ENCODE assay signal across 25 cellular contexts in the genomic region with DNA sequence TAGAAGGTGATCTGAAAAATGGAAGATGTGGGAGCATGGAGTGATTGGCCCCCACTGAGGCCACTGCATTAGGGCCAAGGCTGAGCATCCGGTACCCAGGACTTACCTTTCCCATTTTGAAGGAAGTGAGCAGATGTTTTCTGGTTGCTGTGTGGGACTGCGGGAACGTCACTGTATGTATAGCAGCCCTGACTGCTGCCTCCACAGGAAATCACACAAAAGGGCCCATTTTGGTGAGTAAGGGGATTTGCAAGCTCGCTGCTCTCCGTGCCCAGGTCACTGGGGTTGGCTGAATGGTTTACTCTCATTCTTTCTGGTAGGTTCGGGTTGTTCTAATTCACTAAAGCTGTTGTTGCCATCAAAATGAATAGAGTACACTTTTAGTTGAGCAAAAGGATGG. TPM values are rescaled to one million over a fixed set of nuclear protein-coding genes. Genes with fewer than 3 reads are reported as not detected.
DNase-seq lines count a peak whose midpoint lies in the region; ATAC-seq, FAIRE-seq and TF ChIP-seq lines count a peak whose summit lies in the region.
"Had no signal": no experiment of that assay in that cellular context is flagged by ENCODE, and none has a peak within 500 bp of the region (broad histone marks: within the 10 kb centered on the region; RNA-seq: fewer than 3 reads in every experiment).

A gene with protein sequence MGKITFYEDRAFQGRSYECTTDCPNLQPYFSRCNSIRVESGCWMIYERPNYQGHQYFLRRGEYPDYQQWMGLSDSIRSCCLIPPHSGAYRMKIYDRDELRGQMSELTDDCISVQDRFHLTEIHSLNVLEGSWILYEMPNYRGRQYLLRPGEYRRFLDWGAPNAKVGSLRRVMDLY (minus strand): TSS at position 153 of the 400 bp plus-strand sequence. CDS start 38 bp downstream, at position 115.

- H3K27ac Mint-ChIP-seq in GM23338 = no peak within 1 kb of the TSS
- no peak within 1 kb of the TSS for H3K27ac Mint-ChIP-seq in neural progenitor cell
- H3K27ac Mint-ChIP-seq: CD14-positive monocyte; CD4-positive, alpha-beta T cell; CD8-positive, alpha-beta memory T cell had no signal

- 0 out of 2 replicates have a peak, but pooled peaks cover 4% of the 10 kb centered on the region for H3K9me2 ChIP-seq in GM23338 (ENCODE audit: insufficient read depth)

- no peak within 1 kb of the TSS for H3K4me3 Mint-ChIP-seq in GM23338
- H3K4me3 Mint-ChIP-seq in neural progenitor cell = no peak within 1 kb of the TSS
- H3K4me3 Mint-ChIP-seq: CD14-positive monocyte; CD4-positive, alpha-beta T cell; CD8-positive, alpha-beta memory T cell had no signal

- CTCF ChIA-PET in H1 (lab: Charles Lee; ENCODE audit: partially characterized antibody) = interaction anchor here (0.6 to 6.5 kb wide), 7 partner anchors 12 to 1154 kb away, joined by 3 to 56 read pairs (median 3); no protein-coding TSS in a partner anchor

- DNase-seq in GM23338 (ENCODE audit: low spot score) = peak; percentile 20
- no peak for DNase-seq in H1 (ENCODE audit: low read depth in 1 of 2, low spot score in 2 of 2)
- DNase-seq in mesendoderm = peak; percentile 52
- peak; percentile 46 for DNase-seq in neural progenitor cell (ENCODE audit: low spot score)
- no peak for DNase-seq in SW480 (ENCODE audit: low spot score)
- DNase-seq in GDM1 (lab: John Stamatoyannopoulos, UW) = no peak
- no peak for DNase-seq in activated T-cell treated with anti-CD3 and anti-CD28 coated beads, Interleukin-2, amount 50 U/mL, for 48 hours
- DNase-seq: 8988T; ACHN; AML-193; BE2C; Calu3; CD4-positive, alpha-beta T cell; CD8-positive, alpha-beta memory T cell; DMS53; DND-41; GOT3; H7; HCEC 1CT had no signal

- H3K27me3 Mint-ChIP-seq in GM23338 (ENCODE audit: insufficient read depth, low read depth, poor library complexity) (peaks cover 5% of the 10 kb centered on the region), neural progenitor cell (ENCODE audit: insufficient read depth, low read depth) (peaks cover 6% of the 10 kb centered on the region)
- H3K27me3 Mint-ChIP-seq: CD4-positive, alpha-beta T cell had no signal

- H3K79me1 ChIP-seq in H1 (ENCODE audit: low read depth, low read length) = no peaks in the 10 kb centered on the region
- no peaks in the 10 kb centered on the region for H3K79me1 ChIP-seq in mesendoderm (ENCODE audit: low read length)

- H2BK15ac ChIP-seq in H1 (ENCODE audit: low read length) = no peak within 1 kb of the TSS
- no peak within 1 kb of the TSS for H2BK15ac ChIP-seq in mesendoderm (replicated peaks; ENCODE audit: low read depth)

- peaks cover 10% of the 10 kb centered on the region for H3K36me3 Mint-ChIP-seq in GM23338 (ENCODE audit: low read depth)
- peaks cover 2% of the 10 kb centered on the region for H3K36me3 Mint-ChIP-seq in neural progenitor cell
- H3K36me3 Mint-ChIP-seq: CD14-positive monocyte; CD8-positive, alpha-beta memory T cell had no signal

- no peak within 1 kb of the TSS for H3K18ac ChIP-seq in H1 (ENCODE audit: extremely low read depth, low read length)
- no peak within 1 kb of the TSS for H3K18ac ChIP-seq in mesendoderm (ENCODE audit: low read length)

- H3K4me2 ChIP-seq in GM23338 (no peak within 1 kb of the TSS), H1 (ENCODE audit: insufficient read depth in 1 of 2, low read depth in 2 of 2, low read length in 2 of 2) (no peak within 1 kb of the TSS), mesendoderm (ENCODE audit: low read length) (no peak within 1 kb of the TSS), neural progenitor cell (peak within 1 kb of the TSS; percentile 35)
- H3K4me2 ChIP-seq: A549; BLaER1 treated with 17β-estradiol and CSF1 and Interleukin-3, amounts not matched to agents 10 nM and 100 nM had no signal

- peak within 1 kb of the TSS; percentile 64; the same call in 1 of the 2 replicates for H4K8ac ChIP-seq in H1 (ENCODE audit: extremely low read depth, insufficient read depth, low read length)
- H4K8ac ChIP-seq in mesendoderm (ENCODE audit: low read depth, low read length) = no peak within 1 kb of the TSS

- peaks cover 7% of the 10 kb centered on the region for H3K9me3 Mint-ChIP-seq in GM23338
- peaks cover 4% of the 10 kb centered on the region for H3K9me3 Mint-ChIP-seq in neural progenitor cell

- POLR2A ChIA-PET in H1 (lab: Charles Lee; ENCODE audit: partially characterized antibody) = interaction anchor here (0.6 to 1.3 kb wide), 2 partner anchors 16 to 103 kb away, joined by 4 read pairs; no protein-coding TSS in a partner anchor

- H3K36me3 ChIP-seq in GM23338 (ENCODE audit: insufficient read depth) (no peaks in the 10 kb centered on the region), H1 (ENCODE audit: control insufficient read depth in 2 of 4, insufficient read depth in 4 of 4, low read length in 3 of 4) (no peaks in the 10 kb centered on the region), mesendoderm (ENCODE audit: control insufficient read depth, insufficient read depth, low read length) (no peaks in the 10 kb centered on the region), neural progenitor cell (no peaks in the 10 kb centered on the region)
- H3K36me3 ChIP-seq: BE2C; BLaER1 treated with 17β-estradiol and CSF1 and Interleukin-3, amounts not matched to agents 10 nM and 100 nM had no signal

- H3K9me3 ChIP-seq in H1 (ENCODE audit: insufficient read depth in 2 of 2, low read depth in 1 of 2, low read length in 1 of 2) (no peaks in the 10 kb centered on the region), neural progenitor cell (ENCODE audit: low read depth) (no peaks in the 10 kb centered on the region)
- H3K9me3 ChIP-seq: A549, BE2C had no signal

- no peak within 1 kb of the TSS for H2BK120ac ChIP-seq in H1 (replicated peaks; ENCODE audit: low read depth, low read length)
- H2BK120ac ChIP-seq in mesendoderm (ENCODE audit: low read depth, low read length) = no peak within 1 kb of the TSS

- H2BK20ac ChIP-seq in H1 (ENCODE audit: low read length) = peak within 1 kb of the TSS; percentile 28; the same call in 1 of the 2 replicates

- H3K56ac ChIP-seq in H1 (replicated peaks; ENCODE audit: insufficient read length, low read depth, low read length) = no peak within 1 kb of the TSS
- H3K56ac ChIP-seq in mesendoderm (ENCODE audit: low read length) = peak within 1 kb of the TSS; percentile 27

- TF ChIP-seq EP300 in H1 (IDR thresholded peaks at IDR 0.05; ENCODE audit: borderline replicate concordance in 1 of 2, low read depth in 2 of 2, low read length in 2 of 2) = no peak

- H3K4me1 Mint-ChIP-seq in GM23338 = peaks cover 28% of the 10 kb centered on the region
- peaks cover 10% of the 10 kb centered on the region for H3K4me1 Mint-ChIP-seq in neural progenitor cell
- H3K4me1 Mint-ChIP-seq: CD8-positive, alpha-beta memory T cell had no signal

- H4K20me1 ChIP-seq in GM23338 (replicated peaks; ENCODE audit: insufficient read depth) = no peaks in the 10 kb centered on the region
- H4K20me1 ChIP-seq in H1 (replicated peaks in 1 of 2; ENCODE audit: control insufficient read depth in 1 of 2, insufficient read depth in 2 of 2, low read length in 2 of 2) = no peaks in the 10 kb centered on the region
- H4K20me1 ChIP-seq in neural progenitor cell (ENCODE audit: low read depth) = no peaks in the 10 kb centered on the region
- H4K20me1 ChIP-seq: BLaER1 treated with 17β-estradiol and CSF1 and Interleukin-3, amounts not matched to agents 10 nM and 100 nM had no signal

- no peak within 1 kb of the TSS for H4K5ac ChIP-seq in H1 (ENCODE audit: insufficient read length, low read depth, low read length)
- peak within 1 kb of the TSS; percentile 44 for H4K5ac ChIP-seq in mesendoderm (ENCODE audit: low read length)

- H3K9ac ChIP-seq in H1 (replicated peaks in 1 of 4; ENCODE audit: extremely low read depth in 1 of 4, low read depth in 3 of 4, low read length in 3 of 4) (no peak within 1 kb of the TSS), mesendoderm (ENCODE audit: low read length) (no peak within 1 kb of the TSS), neural progenitor cell (no peak within 1 kb of the TSS)
- H3K9ac ChIP-seq: BLaER1 treated with 17β-estradiol and CSF1 and Interleukin-3, amounts not matched to agents 10 nM and 100 nM had no signal

- ATAC-seq in GM23338 (peak; percentile 42; the same call in 2 of the 3 replicates), HG03196 (IDR thresholded peaks at IDR 0.05; ENCODE audit: unreplicated experiment) (no peak)
- ATAC-seq: A549, GM12878 had no signal

- no peak for FAIRE-seq in H1 (lab: Jason Lieb, UNC)
- FAIRE-seq: A549, G401.6, GM12878 had no signal

- no peaks in the 10 kb centered on the region for H3K79me2 ChIP-seq in GM23338 (replicated peaks; ENCODE audit: insufficient read depth)
- H3K79me2 ChIP-seq in H1 (ENCODE audit: control insufficient read depth in 1 of 2, insufficient read depth in 2 of 2, low read length in 2 of 2) = no peaks in the 10 kb centered on the region
- no peaks in the 10 kb centered on the region for H3K79me2 ChIP-seq in mesendoderm (ENCODE audit: control insufficient read depth, insufficient read depth, low read length)
- no peaks in the 10 kb centered on the region for H3K79me2 ChIP-seq in neural progenitor cell (ENCODE audit: low read depth)

- no peak within 1 kb of the TSS for H3K14ac ChIP-seq in H1 (ENCODE audit: insufficient read length)

- WGBS in H1 (ENCODE audit: extremely low coverage in 1 of 2, insufficient coverage in 1 of 2, insufficient read length in 1 of 2, insufficient replicate concordance in 2 of 2, low coverage in 1 of 2, low lambda C conversion rate in 2 of 2, missing lambda C conversion rate in 1 of 2), 2 experiments = 72% methylated on average over 6 of the region's 6 CpGs; no CpG with 5 or more reads in 1 of the 2 experiments
- no CpG with 5 or more reads among the region's 6 CpGs for WGBS in mesendoderm (ENCODE audit: extremely low coverage, insufficient coverage, low lambda C conversion rate)

- H3K4me3 ChIP-seq in GM23338 (no peak within 1 kb of the TSS), H1 (ENCODE audit: extremely low read depth in 1 of 4, insufficient read depth in 2 of 4, low read depth in 3 of 4, low read length in 4 of 4) (no peak within 1 kb of the TSS), mesendoderm (ENCODE audit: low read length) (no peak within 1 kb of the TSS), neural progenitor cell (no peak within 1 kb of the TSS)
- H3K4me3 ChIP-seq: A549; BLaER1 treated with 17β-estradiol and CSF1 and Interleukin-3, amounts not matched to agents 10 nM and 100 nM; GM12878 had no signal

- no peak for TF ChIP-seq RAD21 in H1 (IDR thresholded peaks at IDR 0.05 in 1 of 2, conservative IDR thresholded peaks at IDR 0.05 in 1 of 2; ENCODE audit: low read depth in 2 of 2, low read length in 2 of 2)

- H2AFZ ChIP-seq in GM23338 (peak within 1 kb of the TSS; percentile 95), H1 (ENCODE audit: low read length) (peak within 1 kb of the TSS; percentile 81; the same call in 1 of the 2 replicates), neural progenitor cell (replicated peaks) (peak within 1 kb of the TSS; percentile 95)

- no peak within 1 kb of the TSS for H4K91ac ChIP-seq in H1 (replicated peaks; ENCODE audit: insufficient read length, low read length)

- TF ChIP-seq CTCF in GM23338 (conservative IDR thresholded peaks at IDR 0.05; ENCODE audit: low read depth in 2 of 2) (no peak), H1 (IDR thresholded peaks at IDR 0.05; ENCODE audit: control extremely low read depth in 1 of 3, insufficient read depth in 1 of 3, low read depth in 1 of 3, low read length in 3 of 3) (no peak), neural progenitor cell (IDR thresholded peaks at IDR 0.05) (no peak)

- no peak for TF ChIP-seq POLR2A in H1 (IDR thresholded peaks at IDR 0.05; ENCODE audit: control extremely low read depth in 1 of 2, low read depth in 2 of 2, low read length in 2 of 2)

- peaks cover 38% of the 10 kb centered on the region for H3K4me1 ChIP-seq in GM23338 (ENCODE audit: insufficient read depth)
- 0 out of 7 replicates have a peak, but pooled peaks cover 0 to 3% (median 0%) of the 10 kb centered on the region in 4 experiments for H3K4me1 ChIP-seq in H1 (replicated peaks in 1 of 4; ENCODE audit: control insufficient read depth in 3 of 4, insufficient read depth in 4 of 4, low read length in 3 of 4)
- H3K4me1 ChIP-seq in mesendoderm (ENCODE audit: control insufficient read depth, low read depth, low read length) = peaks cover 6% of the 10 kb centered on the region
- H3K4me1 ChIP-seq in neural progenitor cell = peaks cover 11% of the 10 kb centered on the region
- H3K4me1 ChIP-seq: A549 had no signal

- H2AK5ac ChIP-seq in H1 (ENCODE audit: low read depth, low read length) (no peak within 1 kb of the TSS), mesendoderm (ENCODE audit: low read length) (peak within 1 kb of the TSS; percentile 68)

- H3K23ac ChIP-seq in H1 (ENCODE audit: insufficient read length) = no peak within 1 kb of the TSS
- H3K23ac ChIP-seq in mesendoderm (ENCODE audit: low read length) = no peak within 1 kb of the TSS

- H3K27me3 ChIP-seq in GM23338 (ENCODE audit: insufficient read depth) = no peaks in the 10 kb centered on the region
- H3K27me3 ChIP-seq in H1 (replicated peaks in 1 of 4; ENCODE audit: control insufficient read depth in 3 of 4, extremely low read depth in 1 of 4, insufficient read depth in 3 of 4, low read length in 3 of 4) = no peaks in the 10 kb centered on the region; a peak in 1 of 7 replicates
- H3K27me3 ChIP-seq in mesendoderm (ENCODE audit: insufficient read depth, low read length, poor library complexity) = no peaks in the 10 kb centered on the region
- H3K27me3 ChIP-seq in neural progenitor cell = no peaks in the 10 kb centered on the region
- H3K27me3 ChIP-seq: BE2C; BLaER1 treated with 17β-estradiol and CSF1 and Interleukin-3, amounts not matched to agents 10 nM and 100 nM had no signal

- no peaks in the 10 kb centered on the region for H3K23me2 ChIP-seq in H1 (ENCODE audit: low read depth, low read length)

- no peak within 1 kb of the TSS for H3K27ac ChIP-seq in GM23338 (ENCODE audit: low read depth)
- no peak within 1 kb of the TSS for H3K27ac ChIP-seq in H1 (ENCODE audit: low read depth, low read length)
- H3K27ac ChIP-seq in mesendoderm (ENCODE audit: low read depth, low read length) = no peak within 1 kb of the TSS
- H3K27ac ChIP-seq in neural progenitor cell = peak within 1 kb of the TSS; percentile 17
- H3K27ac ChIP-seq: A549; BLaER1 treated with 17β-estradiol and CSF1 and Interleukin-3, amounts not matched to agents 10 nM and 100 nM had no signal

- 0 out of 2 replicates have a peak within 1 kb of the TSS, but pooled peaks have one; percentile 4 for H2BK12ac ChIP-seq in H1 (ENCODE audit: low read depth, low read length)

- H2BK5ac ChIP-seq in H1 (ENCODE audit: low read depth, low read length) (0 out of 2 replicates have a peak within 1 kb of the TSS, but pooled peaks have one; percentile 35), mesendoderm (ENCODE audit: low read length) (peak within 1 kb of the TSS; percentile 35)

- H3K4ac ChIP-seq in H1 (replicated peaks; ENCODE audit: insufficient read length, low read depth, low read length) (no peak within 1 kb of the TSS), mesendoderm (ENCODE audit: low read depth, low read length) (no peak within 1 kb of the TSS)

- H3F3A ChIP-seq in GM23338 (replicated peaks; ENCODE audit: low read depth) = no peaks in the 10 kb centered on the region
- H3F3A ChIP-seq in neural progenitor cell (ENCODE audit: low read depth) = peaks cover 12% of the 10 kb centered on the region

RNA-seq across cellular contexts. Expression of the gene that starts here (rescaled TPM):
- 1.9 TPM in 1 of 2 replicates, not detected in the other for total RNA-seq in GM23338 (2014; rRNA removed; shearing (Covaris generic))
- polyA plus RNA-seq in GM23338 (2016; fragmentation: Nextera tagmentation; extraction: Ambion mirVana) = 0.49 and 0.92 TPM in 2 replicates
- total RNA-seq in H1 (2021; fragmentation: NEBNext Ultra II Directional; extraction: Animal tissue kit (Norgen Biotek cat#: 25700)) = not detected in 2 replicates
- 0.30 and 0.38 TPM in 2 replicates for polyA plus RNA-seq in H1 (2011; rRNA removed)
- 0.21 TPM for polyA plus RNA-seq in H1 (2011; cell fraction: cytosol; rRNA removed)
- not detected for polyA plus RNA-seq in H1 (2011; cell fraction: nucleus; rRNA removed)
- 0.33 TPM in 1 of 4 replicates, not detected in the others for polyA plus RNA-seq in H1 (2012, experiment 1 of 2)
- polyA plus RNA-seq in H1 (2012, experiment 2 of 2) = not detected
- 0.22 TPM for polyA plus RNA-seq in H1 (2013, experiment 1 of 2)
- polyA plus RNA-seq in H1 (2013, experiment 2 of 2) = 0.77 TPM
- polyA minus RNA-seq in H1 (2011; rRNA and poly(A)+ RNA removed) = not detected in 2 replicates
- not detected for polyA minus RNA-seq in H1 (2011; cell fraction: cytosol; rRNA and poly(A)+ RNA removed)
- polyA minus RNA-seq in H1 (2011; cell fraction: nucleus; rRNA and poly(A)+ RNA removed) = not detected
- polyA plus RNA-seq in mesendoderm (2013, experiment 1 of 2) = 1.1 TPM
- polyA plus RNA-seq in mesendoderm (2013, experiment 2 of 2) = 0.90 TPM
- 0.65 TPM in 1 of 2 replicates, not detected in the other for total RNA-seq in neural progenitor cell (ENCODE audit: low replicate concordance)
- total RNA-seq: Calu3; CD4-positive, alpha-beta T cell; CD8-positive, alpha-beta memory T cell; GM12878 had no signal
- polyA plus RNA-seq: A549; CD14-positive monocyte; CD8-positive, alpha-beta memory T cell; GM12878 had no signal

Comparison
In these comparisons a context has a peak if more than half of its experiments do, and no peak if none do; other contexts are left out.
1. Peak in DNase-seq, H3K27ac ChIP-seq and H3K4me2 ChIP-seq in neural progenitor cell; RNA of the gene not detected or under 1 TPM.
2. DNase-seq: peak in GM23338 (single experiment) and mesendoderm (single experiment); none in H1 (0 of 2), SW480 (single experiment), GDM1 (single experiment) and activated T-cell treated with anti-CD3 and anti-CD28 coated beads, Interleukin-2, amount 50 U/mL, for 48 hours (0 of 2).
3. Peak in every context shown above with its lines, with median percentiles within 50 percentile points of each other: H2AFZ ChIP-seq.